ENCODE assay signal across 26 cellular contexts in genomic region chr17:66359351-66359750, GRCh38.
"Had no signal": no experiment of that assay in that cellular context is flagged by ENCODE, and none has a peak within 500 bp of the region (broad histone marks: within the 10 kb centered on the region; RNA-seq: fewer than 3 reads in every experiment).

No MANE protein-coding gene starts in this region.

- DNase-seq: colonic mucosa; cortex of kidney; effector CD8-positive, alpha-beta T cell; effector memory CD8-positive, alpha-beta T cell; endodermal cell; erythroblast; esophagus squamous epithelium; foreskin fibroblast; foreskin melanocyte; gastrocnemius medialis; glutamatergic neuron; head of caudate nucleus; heart right ventricle; hippocampal formation; left cardiac atrium; left lung; left ventricle myocardium superior; lower lobe of right lung; mesendoderm; midbrain; naive thymus-derived CD4-positive, alpha-beta T cell had no signal

- H3K4me1 ChIP-seq: colonic mucosa, esophagus squamous epithelium, gastrocnemius medialis, heart right ventricle, left lung, lower lobe of right lung had no signal

- FAIRE-seq: endometrium, islet of Langerhans, keratinocyte had no signal

- H3K27me3 ChIP-seq: colonic mucosa, gastrocnemius medialis, heart right ventricle, left lung had no signal

- H3K9me3 ChIP-seq: colonic mucosa, esophagus squamous epithelium, gastrocnemius medialis, heart right ventricle, left lung, lower lobe of right lung had no signal

- H3K27ac ChIP-seq: colonic mucosa, epithelial cell of prostate, esophagus squamous epithelium, gastrocnemius medialis, heart right ventricle, left lung, lower lobe of right lung had no signal

- H3K4me3 ChIP-seq: colonic mucosa, esophagus squamous epithelium, gastrocnemius medialis, heart right ventricle, left lung, lower lobe of right lung had no signal

- H3K36me3 ChIP-seq: colonic mucosa, esophagus squamous epithelium, gastrocnemius medialis, heart right ventricle, left lung, lower lobe of right lung had no signal

- ATAC-seq: effector memory CD8-positive, alpha-beta T cell; esophagus mucosa; gastrocnemius medialis; heart right ventricle; left cardiac atrium; left lung; left ventricle myocardium superior; lower lobe of right lung; naive thymus-derived CD4-positive, alpha-beta T cell had no signal
